ENCODE assay signal across 23 cellular contexts in the genomic region with DNA sequence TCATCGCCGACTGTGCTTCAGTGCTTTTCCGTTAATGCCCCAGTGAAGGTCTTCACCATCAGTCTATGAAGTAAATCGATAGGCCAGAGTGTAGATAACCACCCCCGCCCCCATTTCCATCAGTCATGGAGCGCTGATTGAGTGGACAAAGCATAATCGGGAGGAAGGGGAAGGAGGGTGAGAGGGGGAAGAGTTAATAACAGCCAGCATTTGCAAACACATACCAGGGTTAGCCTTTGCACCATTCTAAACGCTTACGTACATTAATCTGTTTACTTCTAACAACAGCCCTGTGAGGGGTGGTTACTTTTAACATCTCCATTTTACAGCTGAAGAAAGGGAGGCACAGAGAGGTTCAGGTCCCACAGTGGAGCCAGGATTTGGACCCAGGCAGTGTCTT. TPM values are rescaled to one million over a fixed set of nuclear protein-coding genes. Genes with fewer than 3 reads are reported as not detected.
DNase-seq lines count a peak whose midpoint lies in the region; ATAC-seq and TF ChIP-seq lines count a peak whose summit lies in the region.
"Had no signal": no experiment of that assay in that cellular context is flagged by ENCODE, and none has a peak within 500 bp of the region (broad histone marks: within the 10 kb centered on the region; RNA-seq: fewer than 3 reads in every experiment).

No MANE protein-coding gene starts in this region.

- CTCF ChIA-PET in Caco-2 (lab: Charles Lee) = no interaction called here

- POLR2A ChIA-PET in Caco-2 (lab: Charles Lee) = no interaction called here

- H3K36me3 Mint-ChIP-seq in activated naive CD8-positive, alpha-beta T cell = peaks cover 18% of the 10 kb centered on the region
- H3K36me3 Mint-ChIP-seq in activated naive CD8-positive, alpha-beta T cell treated with anti-CD3 and anti-CD28 coated beads for 36 hours = peaks cover 41% of the 10 kb centered on the region
- peaks cover 84% of the 10 kb centered on the region for H3K36me3 Mint-ChIP-seq in Caco-2 (ENCODE audit: insufficient read depth, unreplicated experiment)
- H3K36me3 Mint-ChIP-seq in activated T-helper 17 cell treated with anti-CD3 and anti-CD28 coated beads, Interleukin-2, amount 50 U/mL, for 72 hours (ENCODE audit: low read depth) = peaks cover 100% of the 10 kb centered on the region
- peaks cover 76% of the 10 kb centered on the region for H3K36me3 Mint-ChIP-seq in nephron progenitor cell (ENCODE audit: low read depth)

- H3K36me3 ChIP-seq in Caco-2 (ENCODE audit: control insufficient read depth, insufficient read depth, low read length) = peaks cover 4% of the 10 kb centered on the region

- no peaks in the 10 kb centered on the region for H3K4me1 ChIP-seq in Caco-2
- H3K4me1 ChIP-seq: body of pancreas had no signal

- H3K27ac ChIP-seq in dorsolateral prefrontal cortex = no peak overlapping the region
- H3K27ac ChIP-seq: body of pancreas, GM23248, left lung, suprapubic skin had no signal

- DNase-seq in activated naive CD8-positive, alpha-beta T cell treated with anti-CD3 and anti-CD28 coated beads for 36 hours = no peak
- DNase-seq in Caco-2 = no peak
- no peak for DNase-seq in nephron progenitor cell
- DNase-seq in DMS153 treated with DMSO at 0.1 percent for 48 hours (lab: John Stamatoyannopoulos, UW; ENCODE audit: unreplicated experiment) = no peak
- DNase-seq in activated CD8-positive, alpha-beta memory T cell treated with anti-CD3 and anti-CD28 coated beads for 24 hours = no peak
- DNase-seq in dorsolateral prefrontal cortex = no peak
- DNase-seq: ACHN, body of pancreas, DMS 273 treated with DMSO at 0.1 percent for 48 hours, GM23248, Kasumi-1, left lung, NCI-H446 treated with DMSO at 0.1 percent for 48 hours, NCI-H82, retina, RPMI8226, small intestine, T-cell had no signal

- BruUV-seq in Caco-2 (replicated peaks; lab: Mats Ljungman, UMichigan) = no TSS peak

- H3K27me3 ChIP-seq in Caco-2 (replicated peaks; ENCODE audit: control insufficient read depth, insufficient read depth, low read length) (no peaks in the 10 kb centered on the region), dorsolateral prefrontal cortex (no peaks in the 10 kb centered on the region)
- H3K27me3 ChIP-seq: body of pancreas, left lung, suprapubic skin had no signal

- H3K27me3 Mint-ChIP-seq in activated naive CD8-positive, alpha-beta T cell = no peaks in the 10 kb centered on the region
- no peaks in the 10 kb centered on the region for H3K27me3 Mint-ChIP-seq in activated naive CD8-positive, alpha-beta T cell treated with anti-CD3 and anti-CD28 coated beads for 36 hours
- H3K27me3 Mint-ChIP-seq in Caco-2 (ENCODE audit: insufficient read depth, unreplicated experiment) = no peaks in the 10 kb centered on the region
- H3K27me3 Mint-ChIP-seq in activated T-helper 17 cell treated with anti-CD3 and anti-CD28 coated beads, Interleukin-2, amount 50 U/mL, for 72 hours = no peaks in the 10 kb centered on the region
- no peaks in the 10 kb centered on the region for H3K27me3 Mint-ChIP-seq in nephron progenitor cell (ENCODE audit: low read depth, poor library complexity)
- H3K27me3 Mint-ChIP-seq: T-cell had no signal

- H3K27ac Mint-ChIP-seq in activated naive CD8-positive, alpha-beta T cell = peak overlapping the region; percentile 46
- H3K27ac Mint-ChIP-seq in activated naive CD8-positive, alpha-beta T cell treated with anti-CD3 and anti-CD28 coated beads for 36 hours = no peak overlapping the region
- H3K27ac Mint-ChIP-seq in Caco-2 (ENCODE audit: unreplicated experiment) (peak overlapping the region; percentile 15), nephron progenitor cell (peak overlapping the region; percentile 78)
- H3K27ac Mint-ChIP-seq in activated T-helper 17 cell treated with anti-CD3 and anti-CD28 coated beads, Interleukin-2, amount 50 U/mL, for 72 hours = peak overlapping the region; percentile 74

- intact Hi-C loops in Caco-2 (cut with micrococcal nuclease; ENCODE audit: unreplicated experiment) = no loop called here
- intact Hi-C loops in dorsolateral prefrontal cortex (cut with DNase I) = no loop called here

- H3K4me3 ChIP-seq in Caco-2 (ENCODE audit: low read depth, low read length) = no peak overlapping the region
- no peak overlapping the region for H3K4me3 ChIP-seq in dorsolateral prefrontal cortex
- H3K4me3 ChIP-seq: body of pancreas, GM23248, left lung, suprapubic skin had no signal

- no peaks in the 10 kb centered on the region for H3K9me3 Mint-ChIP-seq in activated naive CD8-positive, alpha-beta T cell (ENCODE audit: low read depth)
- H3K9me3 Mint-ChIP-seq in activated naive CD8-positive, alpha-beta T cell treated with anti-CD3 and anti-CD28 coated beads for 36 hours = no peaks in the 10 kb centered on the region
- H3K9me3 Mint-ChIP-seq in Caco-2 (ENCODE audit: unreplicated experiment) (no peaks in the 10 kb centered on the region), nephron progenitor cell (no peaks in the 10 kb centered on the region)
- H3K9me3 Mint-ChIP-seq in activated T-helper 17 cell treated with anti-CD3 and anti-CD28 coated beads, Interleukin-2, amount 50 U/mL, for 72 hours = no peaks in the 10 kb centered on the region
- H3K9me3 Mint-ChIP-seq: activated T-helper 1 cell treated with anti-CD3 and anti-CD28 coated beads, Interleukin-12 subunit alpha, Interleukin-12 subunit beta, Interleukin-2, Interleukin-4 antibody, amounts not matched to agents 30 ng/mL and 10 ng/mL and 1 ng/mL, durations not matched to agents 14 hours and 24 hours and 36 hours; T-cell had no signal

- TF ChIP-seq CTCF in Caco-2 (IDR thresholded peaks at IDR 0.05; ENCODE audit: insufficient read depth in 1 of 2, low read depth in 1 of 2, low read length in 1 of 2, severe bottlenecking in 1 of 2, unreplicated experiment in 1 of 2) = no peak
- no peak for TF ChIP-seq CTCF in nephron progenitor cell (IDR thresholded peaks at IDR 0.05)
- TF ChIP-seq CTCF in dorsolateral prefrontal cortex (IDR thresholded peaks at IDR 0.05 in 54 of 56, conservative IDR thresholded peaks at IDR 0.05 in 2 of 56; ENCODE audit: low read depth in 1 of 56, partially characterized antibody in 56 of 56) = no peak

- H3K9me3 ChIP-seq in Caco-2 = no peaks in the 10 kb centered on the region
- H3K9me3 ChIP-seq: body of pancreas, left lung, suprapubic skin had no signal

- no peak for ATAC-seq in activated T-helper 17 cell treated with anti-CD3 and anti-CD28 coated beads, Interleukin-2, amount 50 U/mL, for 72 hours (replicated peaks)
- ATAC-seq: activated CD4-positive, CD25-positive, alpha-beta regulatory T cell treated with anti-CD3 and anti-CD28 coated beads, Interleukin-2, amount 50 U/mL, for 24 hours; body of pancreas; left lung; T-cell had no signal

- no peak overlapping the region for H3K4me3 Mint-ChIP-seq in activated naive CD8-positive, alpha-beta T cell
- no peak overlapping the region for H3K4me3 Mint-ChIP-seq in activated naive CD8-positive, alpha-beta T cell treated with anti-CD3 and anti-CD28 coated beads for 36 hours
- H3K4me3 Mint-ChIP-seq in Caco-2 (ENCODE audit: unreplicated experiment) (no peak overlapping the region), nephron progenitor cell (no peak overlapping the region)
- H3K4me3 Mint-ChIP-seq in activated T-helper 17 cell treated with anti-CD3 and anti-CD28 coated beads, Interleukin-2, amount 50 U/mL, for 72 hours = no peak overlapping the region
- H3K4me3 Mint-ChIP-seq: activated T-helper 1 cell treated with anti-CD3 and anti-CD28 coated beads, Interleukin-12 subunit alpha, Interleukin-12 subunit beta, Interleukin-2, Interleukin-4 antibody, amounts not matched to agents 30 ng/mL and 10 ng/mL and 1 ng/mL, durations not matched to agents 14 hours and 24 hours and 36 hours; T-cell had no signal

- peaks cover 8% of the 10 kb centered on the region for H3K4me1 Mint-ChIP-seq in activated naive CD8-positive, alpha-beta T cell (ENCODE audit: low read depth)
- H3K4me1 Mint-ChIP-seq in activated naive CD8-positive, alpha-beta T cell treated with anti-CD3 and anti-CD28 coated beads for 36 hours = peaks cover 6% of the 10 kb centered on the region
- H3K4me1 Mint-ChIP-seq in Caco-2 (ENCODE audit: low read depth, unreplicated experiment) = peaks cover 6% of the 10 kb centered on the region
- peaks cover 30% of the 10 kb centered on the region for H3K4me1 Mint-ChIP-seq in activated T-helper 17 cell treated with anti-CD3 and anti-CD28 coated beads, Interleukin-2, amount 50 U/mL, for 72 hours
- peaks cover 25% of the 10 kb centered on the region for H3K4me1 Mint-ChIP-seq in nephron progenitor cell

RNA-seq across cellular contexts. Expression of a gene that starts 26.8 kb away (rescaled TPM):
- 100 to 1,000 TPM; 132 to 133 TPM for total RNA-seq in activated naive CD8-positive, alpha-beta T cell treated with anti-CD3 and anti-CD28 coated beads for 36 hours
- 42.6 and 51.3 TPM in 2 replicates for total RNA-seq in Caco-2 (2022)
- 100 to 1,000 TPM; 145 to 194 TPM for total RNA-seq in activated T-helper 17 cell treated with anti-CD3 and anti-CD28 coated beads, Interleukin-2, amount 50 U/mL, for 72 hours
- total RNA-seq in dorsolateral prefrontal cortex = 10 to 100 TPM; 12.6 to 36.0 (median 23.0) TPM
